22 cellular contexts compared by ENCODE assay signal in genomic region chr12:5072326-5072725, GRCh38. TPM values are rescaled to one million over a fixed set of nuclear protein-coding genes. Genes with fewer than 3 reads are reported as not detected.
DNase-seq lines count a peak whose midpoint lies in the region; ATAC-seq, FAIRE-seq and TF ChIP-seq lines count a peak whose summit lies in the region.
"Had no signal": no experiment of that assay in that cellular context is flagged by ENCODE, and none has a peak within 500 bp of the region (broad histone marks: within the 10 kb centered on the region; RNA-seq: fewer than 3 reads in every experiment).

No MANE protein-coding gene starts in this region.

- H3K27me3 ChIP-seq in mesendoderm (ENCODE audit: insufficient read depth, low read length, poor library complexity) (no peaks in the 10 kb centered on the region), thyroid gland (no peaks in the 10 kb centered on the region)

- H3K27ac ChIP-seq in mesendoderm (ENCODE audit: low read depth, low read length) (no peak overlapping the region), thyroid gland (peak overlapping the region; percentile 14 to 60 (median 54))
- H3K27ac ChIP-seq: C4-2B, HL-60 had no signal

- TF ChIP-seq POLR2A in thyroid gland (IDR thresholded peaks at IDR 0.05): peak in 1 of 2 donors; percentile 15

- no peaks in the 10 kb centered on the region for H3K9me3 ChIP-seq in thyroid gland

- H4K5ac ChIP-seq in mesendoderm (ENCODE audit: low read length): no peak overlapping the region

- no peak overlapping the region for H2BK120ac ChIP-seq in mesendoderm (ENCODE audit: low read depth, low read length)

- no peak overlapping the region for H3K56ac ChIP-seq in mesendoderm (ENCODE audit: low read length)

- no peaks in the 10 kb centered on the region for H3K79me2 ChIP-seq in mesendoderm (ENCODE audit: control insufficient read depth, insufficient read depth, low read length)

- FAIRE-seq in GM19239 (lab: Jason Lieb, UNC): no peak
- FAIRE-seq: G401.6, GM12891 had no signal

- intact Hi-C loops in thyroid gland (cut with DNase I): no loop called here

- no peak overlapping the region for H3K9ac ChIP-seq in mesendoderm (ENCODE audit: low read length)

- DNase-seq in DMS79 (lab: John Stamatoyannopoulos, UW): peak; percentile 60
- DNase-seq in G401 (ENCODE audit: low spot score): peak; percentile 61
- no peak for DNase-seq in mesendoderm
- peak; percentile 93 to 94 for DNase-seq in thyroid gland
- DNase-seq in GM19239 (ENCODE audit: insufficient read length, low spot score): no peak
- DNase-seq: ACHN; AML-193; CD4-positive, alpha-beta memory T cell; DMS153; DND-41; EL; GOT3; H7; HFFc6 had no signal

- H3K18ac ChIP-seq in mesendoderm (ENCODE audit: low read length): peak overlapping the region; percentile 61

- no peak overlapping the region for H3K4me2 ChIP-seq in mesendoderm (ENCODE audit: low read length)

- no peak overlapping the region for H3K4me3 ChIP-seq in mesendoderm (ENCODE audit: low read length)
- H3K4me3 ChIP-seq in thyroid gland (replicated peaks in 1 of 3): no peak overlapping the region

- no peaks in the 10 kb centered on the region for H3K79me1 ChIP-seq in mesendoderm (ENCODE audit: low read length)

- no peak overlapping the region for H4K8ac ChIP-seq in mesendoderm (ENCODE audit: low read depth, low read length)

- no peak overlapping the region for H2BK15ac ChIP-seq in mesendoderm (replicated peaks; ENCODE audit: low read depth)

- no peak overlapping the region for H2AK5ac ChIP-seq in mesendoderm (ENCODE audit: low read length)

- peaks cover 9% of the 10 kb centered on the region for H3K4me1 ChIP-seq in mesendoderm (ENCODE audit: control insufficient read depth, low read depth, low read length)
- peaks cover 26 to 29% of the 10 kb centered on the region in 2 donors for H3K4me1 ChIP-seq in thyroid gland

- ATAC-seq in GM21529 (IDR thresholded peaks at IDR 0.05; ENCODE audit: unreplicated experiment): no peak

- no peaks in the 10 kb centered on the region for H3K36me3 ChIP-seq in mesendoderm (ENCODE audit: control insufficient read depth, insufficient read depth, low read length)
- H3K36me3 ChIP-seq in thyroid gland: no peaks in the 10 kb centered on the region

- H3K4ac ChIP-seq in mesendoderm (ENCODE audit: low read depth, low read length): no peak overlapping the region

- no peak overlapping the region for H3K23ac ChIP-seq in mesendoderm (ENCODE audit: low read length)

- no peak for TF ChIP-seq CTCF in thyroid gland (IDR thresholded peaks at IDR 0.05)

- no peak overlapping the region for H2BK5ac ChIP-seq in mesendoderm (ENCODE audit: low read length)

- WGBS in mesendoderm (ENCODE audit: extremely low coverage, insufficient coverage, low lambda C conversion rate): no CpG with 5 or more reads among the region's 5 CpGs
- WGBS in thyroid gland, 2 donors: 44 to 60% methylated on average over 5 of the region's 5 CpGs

- in situ Hi-C loops in G401 (cut with HindIII; ENCODE audit: low sequenced_read_pairs): no loop called here

RNA-seq across cellular contexts. Expression of gene KCNA5, which starts 28.6 kb away (rescaled TPM):
- total RNA-seq in G401 (2014; rRNA removed; shearing (Covaris generic)): not detected in 2 replicates
- polyA plus RNA-seq in mesendoderm (2013, experiment 1 of 2): 1.6 TPM
- polyA plus RNA-seq in mesendoderm (2013, experiment 2 of 2): 1.4 TPM
- total RNA-seq in thyroid gland: 1 to 10 TPM in 1 of 4 donors, under 1 TPM in 3; 0.40 to 1.0 (median 0.76) TPM
- total RNA-seq: A172; CD4-positive, alpha-beta memory T cell; HFFc6; HT1080 had no signal
- polyA plus RNA-seq: BJ; CD4-positive, alpha-beta memory T cell had no signal

Comparison
In these comparisons a context has a peak if more than half of its experiments do, and no peak if none do; other contexts are left out.
1. DNase-seq: peak in DMS79 (single experiment), G401 (single experiment) and thyroid gland (2 of 2); none in mesendoderm (single experiment) and GM19239 (single experiment).